In the genomic region with DNA sequence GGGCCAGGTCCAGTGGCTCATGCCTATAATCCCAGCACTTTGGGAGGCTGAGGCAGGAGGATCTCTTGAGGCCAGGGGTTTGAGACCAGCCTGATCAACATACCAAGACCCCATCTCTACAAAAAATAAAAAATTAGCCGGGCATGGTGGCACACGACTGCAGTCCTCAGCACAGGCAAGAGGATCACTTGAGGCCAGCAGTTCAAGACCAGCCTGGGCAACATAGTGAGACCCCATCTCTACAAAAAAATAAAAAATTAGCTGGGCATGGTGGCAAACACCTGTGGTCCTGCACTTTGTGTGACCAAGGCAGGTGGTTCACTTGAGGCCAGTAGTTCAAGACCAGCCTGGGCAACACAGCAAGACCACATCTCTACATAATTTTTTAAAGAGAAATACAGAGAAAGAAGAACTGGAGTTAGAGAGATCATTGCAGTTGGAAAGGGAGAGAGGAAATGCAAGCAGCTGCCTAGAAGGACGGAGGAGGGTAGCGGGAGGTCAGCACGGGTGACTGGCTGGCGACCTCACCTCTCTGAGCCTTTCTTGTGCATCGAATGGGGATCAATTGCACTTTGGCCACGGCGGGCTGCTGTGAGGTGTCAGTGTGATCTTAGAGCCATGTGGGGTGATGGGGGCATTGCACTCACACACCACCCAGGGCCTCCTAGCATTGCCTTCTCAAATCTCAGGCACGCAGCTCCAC, we compare ENCODE assay signal across 1 cellular context.
TF ChIP-seq lines count a peak whose summit lies in the region.

No MANE protein-coding gene starts in this region.

TF ChIP-seq in GM23338, 12 proteins besides CTCF, POLR2A, EP300 and RAD21 (continued from another document):
- TF ChIP-seq, protein P1, sequence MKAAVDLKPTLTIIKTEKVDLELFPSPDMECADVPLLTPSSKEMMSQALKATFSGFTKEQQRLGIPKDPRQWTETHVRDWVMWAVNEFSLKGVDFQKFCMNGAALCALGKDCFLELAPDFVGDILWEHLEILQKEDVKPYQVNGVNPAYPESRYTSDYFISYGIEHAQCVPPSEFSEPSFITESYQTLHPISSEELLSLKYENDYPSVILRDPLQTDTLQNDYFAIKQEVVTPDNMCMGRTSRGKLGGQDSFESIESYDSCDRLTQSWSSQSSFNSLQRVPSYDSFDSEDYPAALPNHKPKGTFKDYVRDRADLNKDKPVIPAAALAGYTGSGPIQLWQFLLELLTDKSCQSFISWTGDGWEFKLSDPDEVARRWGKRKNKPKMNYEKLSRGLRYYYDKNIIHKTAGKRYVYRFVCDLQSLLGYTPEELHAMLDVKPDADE (IDR thresholded peaks at IDR 0.05), result no peak
- TF ChIP-seq, protein P2, sequence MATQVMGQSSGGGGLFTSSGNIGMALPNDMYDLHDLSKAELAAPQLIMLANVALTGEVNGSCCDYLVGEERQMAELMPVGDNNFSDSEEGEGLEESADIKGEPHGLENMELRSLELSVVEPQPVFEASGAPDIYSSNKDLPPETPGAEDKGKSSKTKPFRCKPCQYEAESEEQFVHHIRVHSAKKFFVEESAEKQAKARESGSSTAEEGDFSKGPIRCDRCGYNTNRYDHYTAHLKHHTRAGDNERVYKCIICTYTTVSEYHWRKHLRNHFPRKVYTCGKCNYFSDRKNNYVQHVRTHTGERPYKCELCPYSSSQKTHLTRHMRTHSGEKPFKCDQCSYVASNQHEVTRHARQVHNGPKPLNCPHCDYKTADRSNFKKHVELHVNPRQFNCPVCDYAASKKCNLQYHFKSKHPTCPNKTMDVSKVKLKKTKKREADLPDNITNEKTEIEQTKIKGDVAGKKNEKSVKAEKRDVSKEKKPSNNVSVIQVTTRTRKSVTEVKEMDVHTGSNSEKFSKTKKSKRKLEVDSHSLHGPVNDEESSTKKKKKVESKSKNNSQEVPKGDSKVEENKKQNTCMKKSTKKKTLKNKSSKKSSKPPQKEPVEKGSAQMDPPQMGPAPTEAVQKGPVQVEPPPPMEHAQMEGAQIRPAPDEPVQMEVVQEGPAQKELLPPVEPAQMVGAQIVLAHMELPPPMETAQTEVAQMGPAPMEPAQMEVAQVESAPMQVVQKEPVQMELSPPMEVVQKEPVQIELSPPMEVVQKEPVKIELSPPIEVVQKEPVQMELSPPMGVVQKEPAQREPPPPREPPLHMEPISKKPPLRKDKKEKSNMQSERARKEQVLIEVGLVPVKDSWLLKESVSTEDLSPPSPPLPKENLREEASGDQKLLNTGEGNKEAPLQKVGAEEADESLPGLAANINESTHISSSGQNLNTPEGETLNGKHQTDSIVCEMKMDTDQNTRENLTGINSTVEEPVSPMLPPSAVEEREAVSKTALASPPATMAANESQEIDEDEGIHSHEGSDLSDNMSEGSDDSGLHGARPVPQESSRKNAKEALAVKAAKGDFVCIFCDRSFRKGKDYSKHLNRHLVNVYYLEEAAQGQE (IDR thresholded peaks at IDR 0.05; ENCODE audit: unreplicated experiment), result no peak
- TF ChIP-seq ZNF331 (CRISPR knock-in tag; IDR thresholded peaks at IDR 0.05; ENCODE audit: low read depth), result no peak
